28 cellular contexts compared by ENCODE assay signal in genomic region chr10:25261110-25261509, GRCh38.
"Had no signal": no experiment of that assay in that cellular context is flagged by ENCODE, and none has a peak within 500 bp of the region (broad histone marks: within the 10 kb centered on the region; RNA-seq: fewer than 3 reads in every experiment).

No MANE protein-coding gene starts in this region.

- H3K9me3 ChIP-seq: esophagus muscularis mucosa, gastroesophageal sphincter, heart left ventricle, left lung, prostate gland, right atrium auricular region, stomach, thyroid gland, vagina had no signal

- H3K4me1 ChIP-seq: esophagus muscularis mucosa, foreskin keratinocyte, gastroesophageal sphincter, heart left ventricle, left lung, prostate gland, right atrium auricular region, stomach, thyroid gland, vagina had no signal

- H3K27me3 ChIP-seq: esophagus muscularis mucosa, foreskin keratinocyte, gastroesophageal sphincter, heart left ventricle, hepatocyte, left lung, neural progenitor cell, right atrium auricular region, stomach, thyroid gland, vagina had no signal

- H3K4me3 ChIP-seq: esophagus muscularis mucosa, gastroesophageal sphincter, heart left ventricle, hepatocyte, left lung, neural progenitor cell, prostate gland, right atrium auricular region, smooth muscle cell, stomach, thyroid gland, vagina had no signal

- DNase-seq: dermis blood vessel endothelial cell; effector memory CD4-positive, alpha-beta T cell; foreskin keratinocyte; heart left ventricle; kidney; left lung; mesenchymal stem cell; midbrain; naive thymus-derived CD4-positive, alpha-beta T cell; stimulated activated CD4-positive, alpha-beta T cell treated with anti-CD3 and anti-CD28 coated beads, Interleukin-12 subunit alpha, Interleukin-12 subunit beta, amount 100 ng/mL, for 4 hours; stimulated activated CD4-positive, alpha-beta T cell treated with anti-CD3 and anti-CD28 coated beads, Interleukin-1b, Interleukin-23, amount 100 ng/mL, for 48 hours; stimulated activated CD4-positive, alpha-beta T cell treated with anti-CD3 and anti-CD28 coated beads, Interleukin-4, amount 100 ng/mL, for 1 hour; stimulated activated CD8-positive, alpha-beta memory T cell treated with anti-CD3 and anti-CD28 coated beads, Interleukin-4, amount 100 ng/mL, for 48 hours; stimulated activated naive CD4-positive, alpha-beta T cell treated with Interleukin-2 at 50 U/mL for 16 hours; stomach; thyroid gland; trophoblast cell had no signal

- H3K27ac ChIP-seq: esophagus muscularis mucosa, foreskin keratinocyte, gastroesophageal sphincter, heart left ventricle, hepatocyte, left lung, neural progenitor cell, prostate gland, right atrium auricular region, stomach, thyroid gland, vagina had no signal

- H3K36me3 Mint-ChIP-seq: naive thymus-derived CD4-positive, alpha-beta T cell; neural progenitor cell had no signal

- H3K4me3 Mint-ChIP-seq: naive thymus-derived CD4-positive, alpha-beta T cell; nephron; neural progenitor cell had no signal

- H3K9me3 Mint-ChIP-seq: nephron, neural progenitor cell had no signal

- H3K27me3 Mint-ChIP-seq: naive thymus-derived CD4-positive, alpha-beta T cell had no signal

- FAIRE-seq: endothelial cell of umbilical vein, kidney had no signal

- ATAC-seq: foreskin keratinocyte; gastroesophageal sphincter; heart left ventricle; left lung; naive thymus-derived CD4-positive, alpha-beta T cell; sciatic nerve had no signal

- H3K36me3 ChIP-seq: esophagus muscularis mucosa, gastroesophageal sphincter, heart left ventricle, left lung, neural progenitor cell, prostate gland, right atrium auricular region, stomach, thyroid gland, vagina had no signal

- H3K27ac Mint-ChIP-seq: naive thymus-derived CD4-positive, alpha-beta T cell; nephron; neural progenitor cell had no signal

- H3K4me1 Mint-ChIP-seq: naive thymus-derived CD4-positive, alpha-beta T cell; nephron; neural progenitor cell had no signal
